In genomic region chr17:51121620-51122472, GRCh38 we compare ENCODE assay signal across 8 cellular contexts. TPM values are rescaled to one million over a fixed set of nuclear protein-coding genes. Genes with fewer than 3 reads are reported as not detected.
DNase-seq lines count a peak whose midpoint lies in the region; ATAC-seq, FAIRE-seq and TF ChIP-seq lines count a peak whose summit lies in the region.

No MANE protein-coding gene starts in this region.

- no peaks in the 10 kb centered on the region for H3K27me3 ChIP-seq in keratinocyte (ENCODE audit: control insufficient read depth, extremely low read depth, insufficient read depth, low read length)

- peaks cover 4% of the 10 kb centered on the region for H3K9me1 ChIP-seq in keratinocyte (ENCODE audit: control insufficient read depth, extremely low read depth, insufficient read depth, low read length)

- peak; percentile 87 for FAIRE-seq in keratinocyte (lab: Jason Lieb, UNC)

- no peak for ATAC-seq in central memory CD8-positive, alpha-beta T cell (replicated peaks; ENCODE audit: extremely low read depth, poor library complexity, severe bottlenecking)
- no peak for ATAC-seq in HG02973 (IDR thresholded peaks at IDR 0.05; ENCODE audit: unreplicated experiment)

- peak overlapping the region; percentile 96 for H3K9ac ChIP-seq in keratinocyte (ENCODE audit: control insufficient read depth, extremely low read depth, insufficient read depth, low read length)

- no peak for TF ChIP-seq CTCF in keratinocyte (optimal IDR thresholded peaks at IDR 0.05 in 1 of 3, IDR thresholded peaks at IDR 0.05 in 1 of 3, conservative IDR thresholded peaks at IDR 0.05 in 1 of 3; ENCODE audit: extremely low read depth in 1 of 3, insufficient read depth in 2 of 3, low read length in 3 of 3)

- H3K9me3 Mint-ChIP-seq in central memory CD8-positive, alpha-beta T cell: no peaks in the 10 kb centered on the region

- peak overlapping the region; percentile 97 for H3K4me2 ChIP-seq in keratinocyte (ENCODE audit: control insufficient read depth, extremely low read depth, insufficient read depth, low read depth, low read length)

- peaks cover 46% of the 10 kb centered on the region for H3K4me1 Mint-ChIP-seq in central memory CD8-positive, alpha-beta T cell

- peak overlapping the region; percentile 94 for H3K27ac Mint-ChIP-seq in central memory CD8-positive, alpha-beta T cell (ENCODE audit: low read depth)

- peaks cover 34% of the 10 kb centered on the region for H3K4me1 ChIP-seq in keratinocyte (ENCODE audit: control insufficient read depth, extremely low read depth, insufficient read depth, low read length)

- H3K4me3 Mint-ChIP-seq in central memory CD8-positive, alpha-beta T cell: peak overlapping the region; percentile 91

- in situ Hi-C loops in Caki2 (cut with HindIII; ENCODE audit: low pct_unique_long_range_greater_than_20kb, low sequenced_read_pairs): no loop called here

- H3K36me3 Mint-ChIP-seq in central memory CD8-positive, alpha-beta T cell (ENCODE audit: insufficient read depth): peaks cover 15% of the 10 kb centered on the region

- no peaks in the 10 kb centered on the region for H3K9me3 ChIP-seq in keratinocyte (ENCODE audit: control insufficient read depth, low read depth, low read length)

- H3K79me2 ChIP-seq in keratinocyte (ENCODE audit: control insufficient read depth, insufficient read depth, low read length): peaks cover 36% of the 10 kb centered on the region

- dilution Hi-C loops in keratinocyte (cut with MboI; ENCODE audit: extremely low pct_ligation_motif_present, low sequenced_read_pairs): no loop called here

- H3K4me3 ChIP-seq in keratinocyte (ENCODE audit: control insufficient read depth in 2 of 3, extremely low read depth in 1 of 3, insufficient read depth in 2 of 3, low read depth in 1 of 3, low read length in 3 of 3): peak overlapping the region; percentile 40 to 84 (median 56)

- peak overlapping the region; percentile 5 for H2AFZ ChIP-seq in keratinocyte (ENCODE audit: control insufficient read depth, low read length)

- no peaks in the 10 kb centered on the region for H3K27me3 Mint-ChIP-seq in central memory CD8-positive, alpha-beta T cell

- peaks cover 19% of the 10 kb centered on the region for H4K20me1 ChIP-seq in keratinocyte (ENCODE audit: control insufficient read depth, extremely low read depth, insufficient read depth, low read length)

- peaks cover 2 to 3% of the 10 kb centered on the region in 2 experiments for H3K36me3 ChIP-seq in keratinocyte (ENCODE audit: control insufficient read depth in 2 of 2, extremely low read depth in 1 of 2, insufficient read depth in 2 of 2, low read length in 2 of 2)

- DNase-seq in Caki2 (ENCODE audit: low read depth) (peak; percentile 98), H4 (ENCODE audit: low spot score) (peak; percentile 99), NCI-H2029 treated with DMSO at 0.1 percent for 48 hours (lab: John Stamatoyannopoulos, UW) (peak; percentile 24), keratinocyte (ENCODE audit: low read depth, low spot score) (peak; percentile 99)
- peak; percentile 76 for DNase-seq in activated CD4-positive, CD25-positive, alpha-beta regulatory T cell treated with anti-CD3 and anti-CD28 coated beads, Interleukin-2, amount 50 U/mL, for 72 hours
- DNase-seq in central memory CD8-positive, alpha-beta T cell (ENCODE audit: low spot score in 2 of 2): peak in 1 of 2 donors; percentile 10
- peak; percentile 85 to 91 for DNase-seq in stimulated activated CD4-positive, alpha-beta T cell treated with anti-CD3 and anti-CD28 coated beads, Interleukin-12 subunit alpha, Interleukin-12 subunit beta, amount 100 ng/mL, for 24 hours (ENCODE audit: low read depth in 2 of 2)

- peak overlapping the region; percentile 98 for H3K27ac ChIP-seq in keratinocyte (ENCODE audit: control insufficient read depth, insufficient read depth, low read length)

RNA-seq across cellular contexts. Expression of gene SPAG9, which starts 1.2 kb away (rescaled TPM):
- total RNA-seq in Caki2 (2014; rRNA removed; shearing (Covaris generic); ENCODE audit: low replicate concordance): 78.0 and 97.9 TPM in 2 replicates
- total RNA-seq in H4 (2014; rRNA removed; shearing (Covaris generic)): 35.1 and 39.8 TPM in 2 replicates
- polyA plus RNA-seq in keratinocyte: 34.6 to 43.1 TPM (median 36.7 TPM) in 3 replicates
- 258 TPM for polyA plus RNA-seq in keratinocyte (2011; ENCODE audit: low read depth)
- polyA plus RNA-seq in keratinocyte (2011; cell fraction: cytosol; rRNA removed): 24.1 and 35.5 TPM in 2 replicates
- polyA plus RNA-seq in keratinocyte (2011; cell fraction: nucleus; rRNA removed): 63.9 and 76.1 TPM in 2 replicates
- polyA plus RNA-seq in keratinocyte (2012; ENCODE audit: low replicate concordance): 43.4 and 63.7 TPM in 2 replicates
- polyA minus RNA-seq in keratinocyte: 57.8 to 121 TPM (median 88.9 TPM) in 3 replicates
- polyA minus RNA-seq in keratinocyte (2011; cell fraction: cytosol; rRNA and poly(A)+ RNA removed): 37.2 TPM
- 70.3 and 145 TPM in 2 replicates for polyA minus RNA-seq in keratinocyte (2011; cell fraction: nucleus; rRNA and poly(A)+ RNA removed)

RNA-seq across cellular contexts. Expression of gene NME1, which starts 31.5 kb away (rescaled TPM):
- total RNA-seq in Caki2 (2014; rRNA removed; shearing (Covaris generic); ENCODE audit: low replicate concordance): 280 and 357 TPM in 2 replicates
- 510 and 574 TPM in 2 replicates for total RNA-seq in H4 (2014; rRNA removed; shearing (Covaris generic))
- polyA plus RNA-seq in keratinocyte: 246 to 381 TPM (median 357 TPM) in 3 replicates
- polyA plus RNA-seq in keratinocyte (2011; ENCODE audit: low read depth): 85.8 TPM
- 200 and 230 TPM in 2 replicates for polyA plus RNA-seq in keratinocyte (2011; cell fraction: cytosol; rRNA removed)
- polyA plus RNA-seq in keratinocyte (2011; cell fraction: nucleus; rRNA removed): 111 and 134 TPM in 2 replicates
- 103 and 242 TPM in 2 replicates for polyA plus RNA-seq in keratinocyte (2012; ENCODE audit: low replicate concordance)
- 34.3 to 123 TPM (median 60.3 TPM) in 3 replicates for polyA minus RNA-seq in keratinocyte
- polyA minus RNA-seq in keratinocyte (2011; cell fraction: cytosol; rRNA and poly(A)+ RNA removed): 50.6 TPM
- polyA minus RNA-seq in keratinocyte (2011; cell fraction: nucleus; rRNA and poly(A)+ RNA removed): 12.6 and 17.8 TPM in 2 replicates

RNA-seq across cellular contexts. Expression of gene NME2, which starts 44.4 kb away (rescaled TPM):
- 867 and 999 TPM in 2 replicates for total RNA-seq in Caki2 (2014; rRNA removed; shearing (Covaris generic); ENCODE audit: low replicate concordance)
- total RNA-seq in H4 (2014; rRNA removed; shearing (Covaris generic)): 954 and 1,318 TPM in 2 replicates
- 902 to 1,260 TPM (median 1,116 TPM) in 3 replicates for polyA plus RNA-seq in keratinocyte
- polyA plus RNA-seq in keratinocyte (2011; ENCODE audit: low read depth): 551 TPM
- polyA plus RNA-seq in keratinocyte (2011; cell fraction: cytosol; rRNA removed): 1,149 and 1,346 TPM in 2 replicates
- polyA plus RNA-seq in keratinocyte (2011; cell fraction: nucleus; rRNA removed): 294 and 329 TPM in 2 replicates
- 915 and 1,246 TPM in 2 replicates for polyA plus RNA-seq in keratinocyte (2012; ENCODE audit: low replicate concordance)
- 154 to 294 TPM (median 291 TPM) in 3 replicates for polyA minus RNA-seq in keratinocyte
- 486 TPM for polyA minus RNA-seq in keratinocyte (2011; cell fraction: cytosol; rRNA and poly(A)+ RNA removed)
- polyA minus RNA-seq in keratinocyte (2011; cell fraction: nucleus; rRNA and poly(A)+ RNA removed): 83.7 and 105 TPM in 2 replicates
